Comparison of ENCODE assay signal across 19 cellular contexts in genomic region chr5:41186143-41186542, GRCh38. TPM values are rescaled to one million over a fixed set of nuclear protein-coding genes. Genes with fewer than 3 reads are reported as not detected.
DNase-seq lines count a peak whose midpoint lies in the region; ATAC-seq and TF ChIP-seq lines count a peak whose summit lies in the region.
"Had no signal": no experiment of that assay in that cellular context is flagged by ENCODE, and none has a peak within 500 bp of the region (broad histone marks: within the 10 kb centered on the region; RNA-seq: fewer than 3 reads in every experiment).

No MANE protein-coding gene starts in this region.

- H3K79me2 ChIP-seq in mesendoderm (ENCODE audit: control insufficient read depth, insufficient read depth, low read length), result no peaks in the 10 kb centered on the region

- peak overlapping the region in 9 of 12 donors; percentile 0 to 57 (median 34) for H3K27ac ChIP-seq in heart left ventricle
- H3K27ac ChIP-seq in mesendoderm (ENCODE audit: low read depth, low read length), result no peak overlapping the region
- peak overlapping the region; percentile 47 for H3K27ac ChIP-seq in subcutaneous abdominal adipose tissue (ENCODE audit: low read depth, low read length)
- H3K27ac ChIP-seq: A549, GM23248 had no signal

- no peak for TF ChIP-seq POLR2A in heart left ventricle (IDR thresholded peaks at IDR 0.05)

- 84 to 89% (median 86%) methylated on average over 1 of the region's 1 CpG for WGBS in heart left ventricle, 4 donors
- WGBS in mesendoderm (ENCODE audit: extremely low coverage, insufficient coverage, low lambda C conversion rate), result no CpG with 5 or more reads among the region's 1 CpG

- no peaks in the 10 kb centered on the region for H3K36me3 ChIP-seq in heart left ventricle
- no peaks in the 10 kb centered on the region for H3K36me3 ChIP-seq in mesendoderm (ENCODE audit: control insufficient read depth, insufficient read depth, low read length)
- H3K36me3 ChIP-seq in subcutaneous abdominal adipose tissue (ENCODE audit: control insufficient read depth in 5 of 5, insufficient read depth in 5 of 5, low read length in 5 of 5), result no peaks in the 10 kb centered on the region

- H3K9ac ChIP-seq in mesendoderm (ENCODE audit: low read length), result no peak overlapping the region
- peak overlapping the region in 2 of 5 donors; percentile 49 to 60 for H3K9ac ChIP-seq in subcutaneous abdominal adipose tissue (ENCODE audit: low read length in 5 of 5)
- H3K9ac ChIP-seq: GM23248 had no signal

- H2BK15ac ChIP-seq in mesendoderm (replicated peaks; ENCODE audit: low read depth), result no peak overlapping the region

- H3K4me3 ChIP-seq in heart left ventricle, result peak overlapping the region in 5 of 12 donors; percentile 0 to 33 (median 16)
- no peak overlapping the region for H3K4me3 ChIP-seq in mesendoderm (ENCODE audit: low read length)
- H3K4me3 ChIP-seq in subcutaneous abdominal adipose tissue (ENCODE audit: low read depth in 1 of 5, low read length in 5 of 5), result peak overlapping the region in 3 of 5 donors; percentile 12 to 60 (median 29)
- H3K4me3 ChIP-seq: A549, GM23248 had no signal

- H3K18ac ChIP-seq in mesendoderm (ENCODE audit: low read length), result no peak overlapping the region

- H3K79me1 ChIP-seq in mesendoderm (ENCODE audit: low read length), result no peaks in the 10 kb centered on the region

- H3K27me3 ChIP-seq in heart left ventricle (no peaks in the 10 kb centered on the region), mesendoderm (ENCODE audit: insufficient read depth, low read length, poor library complexity) (no peaks in the 10 kb centered on the region), subcutaneous abdominal adipose tissue (ENCODE audit: control insufficient read depth in 5 of 5, insufficient read depth in 4 of 5, low read length in 5 of 5) (no peaks in the 10 kb centered on the region)

- H4K5ac ChIP-seq in mesendoderm (ENCODE audit: low read length), result no peak overlapping the region

- H2BK120ac ChIP-seq in mesendoderm (ENCODE audit: low read depth, low read length), result no peak overlapping the region

- H2AK5ac ChIP-seq in mesendoderm (ENCODE audit: low read length), result no peak overlapping the region

- intact Hi-C loops in heart left ventricle (cut with DNase I), result loop anchor here in 1 of 10 donors (10.0 kb wide), 1 partner anchor 329 kb away; the partner anchor contains the start of gene PLCXD3

- H3K9me3 ChIP-seq in heart left ventricle (no peaks in the 10 kb centered on the region), subcutaneous abdominal adipose tissue (ENCODE audit: control insufficient read depth in 5 of 5, low read length in 5 of 5) (peaks cover 0 to 2% (median 0%) of the 10 kb centered on the region in 5 donors)
- H3K9me3 ChIP-seq: A549 had no signal

- ATAC-seq in heart left ventricle (peak in 2 of 4 donors; percentile 32 to 56), HG02642 (IDR thresholded peaks at IDR 0.05; ENCODE audit: poor library complexity, unreplicated experiment) (no peak), GM19467 (IDR thresholded peaks at IDR 0.05; ENCODE audit: unreplicated experiment) (no peak)
- ATAC-seq: A549; CD8-positive, alpha-beta T cell had no signal

- H2BK5ac ChIP-seq in mesendoderm (ENCODE audit: low read length), result no peak overlapping the region

- DNase-seq in M059J (ENCODE audit: low read depth) (peak; percentile 56), heart left ventricle (no peak), mesendoderm (peak; percentile 4), activated gamma-delta T cell (lab: John Stamatoyannopoulos, UW) (no peak)
- DNase-seq: CD8-positive, alpha-beta T cell; COR-L47; DMS153; DND-41; GDM1; GM23248; H9 had no signal

- H3K4me1 ChIP-seq in heart left ventricle, result peaks cover 0 to 26% (median 10%) of the 10 kb centered on the region in 12 donors
- no peaks in the 10 kb centered on the region for H3K4me1 ChIP-seq in mesendoderm (ENCODE audit: control insufficient read depth, low read depth, low read length)
- H3K4me1 ChIP-seq in subcutaneous abdominal adipose tissue (ENCODE audit: control insufficient read depth in 5 of 5, insufficient read depth in 5 of 5, low read length in 5 of 5), result peaks cover 0 to 40% (median 14%) of the 10 kb centered on the region in 5 donors
- H3K4me1 ChIP-seq: A549 had no signal

- H3K56ac ChIP-seq in mesendoderm (ENCODE audit: low read length), result no peak overlapping the region

- no peak overlapping the region for H4K8ac ChIP-seq in mesendoderm (ENCODE audit: low read depth, low read length)

- no peak overlapping the region for H3K4ac ChIP-seq in mesendoderm (ENCODE audit: low read depth, low read length)

- H3K4me2 ChIP-seq in mesendoderm (ENCODE audit: low read length), result no peak overlapping the region
- H3K4me2 ChIP-seq: A549 had no signal

- H3K23ac ChIP-seq in mesendoderm (ENCODE audit: low read length), result no peak overlapping the region

- TF ChIP-seq CTCF in heart left ventricle (IDR thresholded peaks at IDR 0.05), result no peak

RNA-seq across cellular contexts. Expression of gene C6, which starts 27.2 kb away (rescaled TPM):
- 0.17 and 1.6 TPM in 2 replicates for total RNA-seq in M059J (2014; rRNA removed; shearing (Covaris generic))
- total RNA-seq in heart left ventricle, result 100 to 1,000 TPM in 3 of 9 donors, 10 to 100 TPM in 6; 14.1 to 151 (median 77.0) TPM
- 1 to 10 TPM; 3.2 to 7.2 TPM for polyA plus RNA-seq in heart left ventricle
- polyA plus RNA-seq in mesendoderm (2013, experiment 1 of 2), result not detected
- polyA plus RNA-seq in mesendoderm (2013, experiment 2 of 2), result not detected
- total RNA-seq: CD8-positive, alpha-beta T cell; GM23248; H9; HT-29 had no signal
- polyA plus RNA-seq: A549, BJ, CD14-positive monocyte, GM23248, IgD-negative memory B cell had no signal

Comparison
In these comparisons a context has a peak if more than half of its experiments do, and no peak if none do; other contexts are left out.
1. DNase-seq: peak in M059J (single experiment) and mesendoderm (single experiment); none in heart left ventricle (0 of 5) and activated gamma-delta T cell (single experiment).